ENCODE assay signal across 8 cellular contexts in the genomic region with DNA sequence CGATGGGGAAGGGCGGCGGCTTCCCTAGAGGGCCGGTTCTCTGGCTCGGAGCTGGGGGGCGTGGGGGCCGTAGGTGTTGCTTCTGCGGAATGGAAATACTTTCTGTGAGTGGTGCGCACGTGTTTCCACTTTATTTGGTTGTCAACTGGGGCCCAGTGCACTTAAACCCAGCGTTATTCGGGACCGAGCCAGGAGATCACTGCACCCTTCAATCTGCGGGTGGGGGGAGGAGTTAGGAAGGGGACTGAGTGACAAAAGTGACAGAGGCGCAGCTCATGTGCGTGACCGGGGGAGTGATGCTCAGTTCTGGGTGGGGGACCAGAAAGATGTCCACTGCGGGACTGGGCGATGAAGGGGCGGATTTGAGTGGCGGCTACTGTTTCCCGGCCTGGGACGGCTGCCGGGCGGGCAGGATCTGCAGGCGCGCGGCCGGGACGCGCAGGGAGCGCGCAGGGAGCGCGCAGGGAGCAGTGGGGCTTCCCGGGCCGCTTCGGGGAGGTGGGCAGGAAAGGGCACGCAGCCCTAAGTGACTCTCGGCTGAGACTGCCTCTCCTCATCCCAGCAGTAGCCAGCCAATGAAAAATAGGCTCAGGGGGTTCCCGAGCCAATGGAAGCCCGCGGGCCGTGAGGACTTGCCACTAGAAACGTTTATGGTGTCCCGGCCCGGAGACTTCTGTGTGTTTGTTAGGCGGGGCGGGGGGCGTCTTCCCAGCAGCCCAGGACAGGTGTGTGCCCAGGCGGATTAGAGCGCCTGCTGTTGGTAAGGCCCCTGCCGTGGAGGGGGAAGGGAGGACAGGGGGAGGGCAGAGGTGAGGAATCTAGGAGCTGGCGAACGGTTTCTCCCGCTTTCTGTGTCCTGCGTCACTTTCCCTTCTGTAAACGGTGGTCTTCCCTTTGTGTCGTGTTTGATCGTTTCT. TPM values are rescaled to one million over a fixed set of nuclear protein-coding genes. Genes with fewer than 3 reads are reported as not detected.
DNase-seq lines count a peak whose midpoint lies in the region; ATAC-seq lines count a peak whose summit lies in the region.

No MANE protein-coding gene starts in this region.

- H3K36me3 ChIP-seq in BLaER1, result no peaks in the 10 kb centered on the region
- no peaks in the 10 kb centered on the region for H3K36me3 ChIP-seq in HUES48 (ENCODE audit: control insufficient read depth, insufficient read depth, low read length)
- no peaks in the 10 kb centered on the region for H3K36me3 ChIP-seq in SK-N-MC (ENCODE audit: insufficient read depth, low read length)

- H3K9ac ChIP-seq in BLaER1 (peak overlapping the region; percentile 35; the same call in 1 of the 2 replicates), HUES48 (ENCODE audit: low read depth, low read length) (peak overlapping the region; percentile 66), SK-N-MC (ENCODE audit: insufficient read length) (peak overlapping the region; percentile 51)

- intact Hi-C loops in left ventricle myocardium superior (cut with micrococcal nuclease), result no loop called here

- peaks cover 12% of the 10 kb centered on the region for H3K9me3 ChIP-seq in BLaER1
- no peaks in the 10 kb centered on the region for H3K9me3 ChIP-seq in HUES48 (ENCODE audit: control insufficient read depth, insufficient read depth, low read length)
- no peaks in the 10 kb centered on the region for H3K9me3 ChIP-seq in SK-N-MC (ENCODE audit: low read depth, low read length)

- no peaks in the 10 kb centered on the region for H4K20me1 ChIP-seq in BLaER1

- H3K4me1 ChIP-seq in BLaER1, result peaks cover 31% of the 10 kb centered on the region
- peaks cover 13% of the 10 kb centered on the region for H3K4me1 ChIP-seq in HUES48 (ENCODE audit: control insufficient read depth, insufficient read depth, low read length)

- DNase-seq in SK-N-MC (ENCODE audit: low read depth, low spot score), result no peak
- peak; percentile 13 for DNase-seq in activated naive CD8-positive, alpha-beta T cell treated with anti-CD3 and anti-CD28 coated beads, Interleukin-2, amount 50 U/mL, for 16 hours (ENCODE audit: low read depth, low spot score)
- peak; percentile 60 for DNase-seq in left ventricle myocardium superior
- DNase-seq in retina, result peak; percentile 83
- no peak for DNase-seq in KG1 (lab: John Stamatoyannopoulos, UW)
- no peak for DNase-seq in superior temporal gyrus (ENCODE audit: extremely low spot score)

- H3K4me2 ChIP-seq in BLaER1, result peak overlapping the region; percentile 77

- H3K27ac ChIP-seq in BLaER1 (peak overlapping the region; percentile 63; the same call in 1 of the 2 replicates), HUES48 (ENCODE audit: low read depth, low read length) (peak overlapping the region; percentile 29), SK-N-MC (no peak overlapping the region)

- H3K4me3 ChIP-seq in BLaER1, result peak overlapping the region; percentile 69
- peak overlapping the region; percentile 83 for H3K4me3 ChIP-seq in HUES48 (ENCODE audit: low read depth, low read length)
- H3K4me3 ChIP-seq in SK-N-MC, result peak overlapping the region; percentile 83

- ATAC-seq in left ventricle myocardium superior, result peak; percentile 75

- H3K27me3 ChIP-seq in BLaER1 (peaks cover 46% of the 10 kb centered on the region), HUES48 (ENCODE audit: control insufficient read depth, insufficient read depth, low read length) (peaks cover 24% of the 10 kb centered on the region)

RNA-seq across cellular contexts. Expression of gene KDM7A, which starts 54.3 kb away (rescaled TPM):
- 10.3 TPM for total RNA-seq in left ventricle myocardium superior

Comparison
In these comparisons a context has a peak if more than half of its experiments do, and no peak if none do; other contexts are left out.
1. DNase-seq: peak in activated naive CD8-positive, alpha-beta T cell treated with anti-CD3 and anti-CD28 coated beads, Interleukin-2, amount 50 U/mL, for 16 hours (single experiment), left ventricle myocardium superior (single experiment) and retina (single experiment); none in SK-N-MC (single experiment), KG1 (single experiment) and superior temporal gyrus (single experiment).
2. Peak in every context shown above with its lines, with median percentiles within 50 percentile points of each other: H3K4me3 ChIP-seq and H3K9ac ChIP-seq.